1 cellular context compared by ENCODE assay signal in the genomic region with DNA sequence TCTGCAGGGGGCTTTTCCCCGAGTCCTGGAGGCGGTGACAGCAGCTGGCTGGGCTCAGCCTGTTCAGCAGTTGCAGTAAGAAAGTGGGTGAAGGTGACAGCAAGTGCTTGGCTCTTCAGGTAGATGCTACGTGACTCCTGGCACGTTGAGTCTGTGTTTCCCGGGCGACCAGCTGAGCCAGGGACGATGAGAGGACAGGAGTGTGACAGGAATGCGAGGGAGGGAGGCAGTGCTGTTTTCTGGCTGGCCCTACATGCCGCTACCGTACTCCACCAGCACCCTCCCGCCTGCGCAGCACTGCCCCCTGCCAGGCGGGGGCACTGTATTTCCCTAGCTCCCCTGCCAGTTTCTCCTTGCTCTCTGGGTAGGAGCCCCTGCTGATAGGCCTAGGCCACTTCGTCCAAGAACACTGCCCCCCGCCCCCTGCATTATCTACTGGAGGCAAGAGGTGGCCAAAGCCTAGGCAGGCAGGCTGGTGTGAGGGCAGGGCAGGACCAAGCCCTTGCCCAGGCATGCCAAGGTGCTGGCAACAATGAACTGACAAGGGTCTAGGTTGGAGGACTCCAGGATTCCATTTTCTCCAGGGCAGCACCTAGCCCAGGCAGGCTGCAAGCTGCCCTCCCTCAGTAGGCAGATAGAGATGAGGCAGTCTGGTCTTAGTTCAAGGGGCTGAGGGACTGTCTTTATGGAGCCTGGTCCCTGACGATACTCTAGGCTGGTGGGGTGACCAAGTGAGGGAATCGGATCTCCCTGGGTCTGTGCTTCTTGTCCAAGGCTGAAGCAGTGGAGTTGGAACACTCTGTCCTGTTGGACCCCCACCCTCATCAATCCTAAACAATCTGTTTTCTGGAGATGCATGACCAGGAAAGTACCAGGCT.
A peak's percentile ranks its signal among the peaks of the same experiment; 100 is the strongest.
TF ChIP-seq lines count a peak whose summit lies in the region.

No MANE protein-coding gene starts in this region.

TF ChIP-seq in WTC11, 78 proteins besides CTCF, POLR2A, EP300 and RAD21 (continued from another document):
- TF ChIP-seq, protein P1, sequence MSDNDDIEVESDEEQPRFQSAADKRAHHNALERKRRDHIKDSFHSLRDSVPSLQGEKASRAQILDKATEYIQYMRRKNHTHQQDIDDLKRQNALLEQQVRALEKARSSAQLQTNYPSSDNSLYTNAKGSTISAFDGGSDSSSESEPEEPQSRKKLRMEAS (CRISPR knock-in tag; IDR thresholded peaks at IDR 0.05): no peak
- TF ChIP-seq ZNF423 (CRISPR knock-in tag; IDR thresholded peaks at IDR 0.05) (peak; percentile 87), JAZF1 (CRISPR knock-in tag; IDR thresholded peaks at IDR 0.05) (no peak), EMX1 (CRISPR knock-in tag; IDR thresholded peaks at IDR 0.05) (peak; percentile 65), ZNF416 (CRISPR knock-in tag; IDR thresholded peaks at IDR 0.05) (peak; percentile 43)
- TF ChIP-seq, protein P2, sequence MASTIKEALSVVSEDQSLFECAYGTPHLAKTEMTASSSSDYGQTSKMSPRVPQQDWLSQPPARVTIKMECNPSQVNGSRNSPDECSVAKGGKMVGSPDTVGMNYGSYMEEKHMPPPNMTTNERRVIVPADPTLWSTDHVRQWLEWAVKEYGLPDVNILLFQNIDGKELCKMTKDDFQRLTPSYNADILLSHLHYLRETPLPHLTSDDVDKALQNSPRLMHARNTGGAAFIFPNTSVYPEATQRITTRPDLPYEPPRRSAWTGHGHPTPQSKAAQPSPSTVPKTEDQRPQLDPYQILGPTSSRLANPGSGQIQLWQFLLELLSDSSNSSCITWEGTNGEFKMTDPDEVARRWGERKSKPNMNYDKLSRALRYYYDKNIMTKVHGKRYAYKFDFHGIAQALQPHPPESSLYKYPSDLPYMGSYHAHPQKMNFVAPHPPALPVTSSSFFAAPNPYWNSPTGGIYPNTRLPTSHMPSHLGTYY (CRISPR knock-in tag; IDR thresholded peaks at IDR 0.05): peak; percentile 69; the same call in 1 of the 2 replicates
- TF ChIP-seq, protein P3, sequence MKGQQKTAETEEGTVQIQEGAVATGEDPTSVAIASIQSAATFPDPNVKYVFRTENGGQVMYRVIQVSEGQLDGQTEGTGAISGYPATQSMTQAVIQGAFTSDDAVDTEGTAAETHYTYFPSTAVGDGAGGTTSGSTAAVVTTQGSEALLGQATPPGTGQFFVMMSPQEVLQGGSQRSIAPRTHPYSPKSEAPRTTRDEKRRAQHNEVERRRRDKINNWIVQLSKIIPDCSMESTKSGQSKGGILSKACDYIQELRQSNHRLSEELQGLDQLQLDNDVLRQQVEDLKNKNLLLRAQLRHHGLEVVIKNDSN (CRISPR knock-in tag; IDR thresholded peaks at IDR 0.05): no peak
